Comparison of ENCODE assay signal across 1 cellular context in the genomic region with DNA sequence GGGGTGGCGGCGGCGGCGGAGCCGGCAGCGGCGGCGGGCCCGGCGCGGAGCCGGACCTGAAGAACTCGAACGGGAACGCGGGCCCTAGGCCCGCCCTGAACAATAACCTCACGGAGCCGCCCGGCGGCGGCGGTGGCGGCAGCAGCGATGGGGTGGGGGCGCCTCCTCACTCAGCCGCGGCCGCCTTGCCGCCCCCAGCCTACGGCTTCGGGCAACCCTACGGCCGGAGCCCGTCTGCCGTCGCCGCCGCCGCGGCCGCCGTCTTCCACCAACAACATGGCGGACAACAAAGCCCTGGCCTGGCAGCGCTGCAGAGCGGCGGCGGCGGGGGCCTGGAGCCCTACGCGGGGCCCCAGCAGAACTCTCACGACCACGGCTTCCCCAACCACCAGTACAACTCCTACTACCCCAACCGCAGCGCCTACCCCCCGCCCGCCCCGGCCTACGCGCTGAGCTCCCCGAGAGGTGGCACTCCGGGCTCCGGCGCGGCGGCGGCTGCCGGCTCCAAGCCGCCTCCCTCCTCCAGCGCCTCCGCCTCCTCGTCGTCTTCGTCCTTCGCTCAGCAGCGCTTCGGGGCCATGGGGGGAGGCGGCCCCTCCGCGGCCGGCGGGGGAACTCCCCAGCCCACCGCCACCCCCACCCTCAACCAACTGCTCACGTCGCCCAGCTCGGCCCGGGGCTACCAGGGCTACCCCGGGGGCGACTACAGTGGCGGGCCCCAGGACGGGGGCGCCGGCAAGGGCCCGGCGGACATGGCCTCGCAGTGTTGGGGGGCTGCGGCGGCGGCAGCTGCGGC.
TF ChIP-seq lines count a peak whose summit lies in the region.

No MANE protein-coding gene starts in this region.

TF ChIP-seq in K562, 482 proteins besides CTCF, POLR2A, EP300 and RAD21 (continues in another document):
- TF ChIP-seq, protein P1, sequence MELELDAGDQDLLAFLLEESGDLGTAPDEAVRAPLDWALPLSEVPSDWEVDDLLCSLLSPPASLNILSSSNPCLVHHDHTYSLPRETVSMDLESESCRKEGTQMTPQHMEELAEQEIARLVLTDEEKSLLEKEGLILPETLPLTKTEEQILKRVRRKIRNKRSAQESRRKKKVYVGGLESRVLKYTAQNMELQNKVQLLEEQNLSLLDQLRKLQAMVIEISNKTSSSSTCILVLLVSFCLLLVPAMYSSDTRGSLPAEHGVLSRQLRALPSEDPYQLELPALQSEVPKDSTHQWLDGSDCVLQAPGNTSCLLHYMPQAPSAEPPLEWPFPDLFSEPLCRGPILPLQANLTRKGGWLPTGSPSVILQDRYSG (tag; conservative IDR thresholded peaks at IDR 0.05; ENCODE audit: low read depth): no peak
- TF ChIP-seq ATF7 (IDR thresholded peaks at IDR 0.05): 0 out of 2 replicates have a peak, but pooled peaks have one; percentile 21
- TF ChIP-seq, protein P2, sequence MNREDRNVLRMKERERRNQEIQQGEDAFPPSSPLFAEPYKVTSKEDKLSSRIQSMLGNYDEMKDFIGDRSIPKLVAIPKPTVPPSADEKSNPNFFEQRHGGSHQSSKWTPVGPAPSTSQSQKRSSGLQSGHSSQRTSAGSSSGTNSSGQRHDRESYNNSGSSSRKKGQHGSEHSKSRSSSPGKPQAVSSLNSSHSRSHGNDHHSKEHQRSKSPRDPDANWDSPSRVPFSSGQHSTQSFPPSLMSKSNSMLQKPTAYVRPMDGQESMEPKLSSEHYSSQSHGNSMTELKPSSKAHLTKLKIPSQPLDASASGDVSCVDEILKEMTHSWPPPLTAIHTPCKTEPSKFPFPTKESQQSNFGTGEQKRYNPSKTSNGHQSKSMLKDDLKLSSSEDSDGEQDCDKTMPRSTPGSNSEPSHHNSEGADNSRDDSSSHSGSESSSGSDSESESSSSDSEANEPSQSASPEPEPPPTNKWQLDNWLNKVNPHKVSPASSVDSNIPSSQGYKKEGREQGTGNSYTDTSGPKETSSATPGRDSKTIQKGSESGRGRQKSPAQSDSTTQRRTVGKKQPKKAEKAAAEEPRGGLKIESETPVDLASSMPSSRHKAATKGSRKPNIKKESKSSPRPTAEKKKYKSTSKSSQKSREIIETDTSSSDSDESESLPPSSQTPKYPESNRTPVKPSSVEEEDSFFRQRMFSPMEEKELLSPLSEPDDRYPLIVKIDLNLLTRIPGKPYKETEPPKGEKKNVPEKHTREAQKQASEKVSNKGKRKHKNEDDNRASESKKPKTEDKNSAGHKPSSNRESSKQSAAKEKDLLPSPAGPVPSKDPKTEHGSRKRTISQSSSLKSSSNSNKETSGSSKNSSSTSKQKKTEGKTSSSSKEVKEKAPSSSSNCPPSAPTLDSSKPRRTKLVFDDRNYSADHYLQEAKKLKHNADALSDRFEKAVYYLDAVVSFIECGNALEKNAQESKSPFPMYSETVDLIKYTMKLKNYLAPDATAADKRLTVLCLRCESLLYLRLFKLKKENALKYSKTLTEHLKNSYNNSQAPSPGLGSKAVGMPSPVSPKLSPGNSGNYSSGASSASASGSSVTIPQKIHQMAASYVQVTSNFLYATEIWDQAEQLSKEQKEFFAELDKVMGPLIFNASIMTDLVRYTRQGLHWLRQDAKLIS (CRISPR knock-in tag; IDR thresholded peaks at IDR 0.05): peak; percentile 88
- TF ChIP-seq PTBP1 (IDR thresholded peaks at IDR 0.05; ENCODE audit: low read depth, low read length): no peak
- no peak for TF ChIP-seq PRMT5 (CRISPR knock-in tag; IDR thresholded peaks at IDR 0.05)
- TF ChIP-seq, protein P3, sequence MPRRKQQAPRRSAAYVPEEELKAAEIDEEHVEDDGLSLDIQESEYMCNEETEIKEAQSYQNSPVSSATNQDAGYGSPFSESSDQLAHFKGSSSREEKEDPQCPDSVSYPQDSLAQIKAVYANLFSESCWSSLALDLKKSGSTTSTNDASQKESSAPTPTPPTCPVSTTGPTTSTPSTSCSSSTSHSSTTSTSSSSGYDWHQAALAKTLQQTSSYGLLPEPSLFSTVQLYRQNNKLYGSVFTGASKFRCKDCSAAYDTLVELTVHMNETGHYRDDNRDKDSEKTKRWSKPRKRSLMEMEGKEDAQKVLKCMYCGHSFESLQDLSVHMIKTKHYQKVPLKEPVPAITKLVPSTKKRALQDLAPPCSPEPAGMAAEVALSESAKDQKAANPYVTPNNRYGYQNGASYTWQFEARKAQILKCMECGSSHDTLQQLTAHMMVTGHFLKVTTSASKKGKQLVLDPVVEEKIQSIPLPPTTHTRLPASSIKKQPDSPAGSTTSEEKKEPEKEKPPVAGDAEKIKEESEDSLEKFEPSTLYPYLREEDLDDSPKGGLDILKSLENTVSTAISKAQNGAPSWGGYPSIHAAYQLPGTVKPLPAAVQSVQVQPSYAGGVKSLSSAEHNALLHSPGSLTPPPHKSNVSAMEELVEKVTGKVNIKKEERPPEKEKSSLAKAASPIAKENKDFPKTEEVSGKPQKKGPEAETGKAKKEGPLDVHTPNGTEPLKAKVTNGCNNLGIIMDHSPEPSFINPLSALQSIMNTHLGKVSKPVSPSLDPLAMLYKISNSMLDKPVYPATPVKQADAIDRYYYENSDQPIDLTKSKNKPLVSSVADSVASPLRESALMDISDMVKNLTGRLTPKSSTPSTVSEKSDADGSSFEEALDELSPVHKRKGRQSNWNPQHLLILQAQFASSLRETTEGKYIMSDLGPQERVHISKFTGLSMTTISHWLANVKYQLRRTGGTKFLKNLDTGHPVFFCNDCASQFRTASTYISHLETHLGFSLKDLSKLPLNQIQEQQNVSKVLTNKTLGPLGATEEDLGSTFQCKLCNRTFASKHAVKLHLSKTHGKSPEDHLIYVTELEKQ (CRISPR knock-in tag; IDR thresholded peaks at IDR 0.05): no peak
- TF ChIP-seq, protein P4, sequence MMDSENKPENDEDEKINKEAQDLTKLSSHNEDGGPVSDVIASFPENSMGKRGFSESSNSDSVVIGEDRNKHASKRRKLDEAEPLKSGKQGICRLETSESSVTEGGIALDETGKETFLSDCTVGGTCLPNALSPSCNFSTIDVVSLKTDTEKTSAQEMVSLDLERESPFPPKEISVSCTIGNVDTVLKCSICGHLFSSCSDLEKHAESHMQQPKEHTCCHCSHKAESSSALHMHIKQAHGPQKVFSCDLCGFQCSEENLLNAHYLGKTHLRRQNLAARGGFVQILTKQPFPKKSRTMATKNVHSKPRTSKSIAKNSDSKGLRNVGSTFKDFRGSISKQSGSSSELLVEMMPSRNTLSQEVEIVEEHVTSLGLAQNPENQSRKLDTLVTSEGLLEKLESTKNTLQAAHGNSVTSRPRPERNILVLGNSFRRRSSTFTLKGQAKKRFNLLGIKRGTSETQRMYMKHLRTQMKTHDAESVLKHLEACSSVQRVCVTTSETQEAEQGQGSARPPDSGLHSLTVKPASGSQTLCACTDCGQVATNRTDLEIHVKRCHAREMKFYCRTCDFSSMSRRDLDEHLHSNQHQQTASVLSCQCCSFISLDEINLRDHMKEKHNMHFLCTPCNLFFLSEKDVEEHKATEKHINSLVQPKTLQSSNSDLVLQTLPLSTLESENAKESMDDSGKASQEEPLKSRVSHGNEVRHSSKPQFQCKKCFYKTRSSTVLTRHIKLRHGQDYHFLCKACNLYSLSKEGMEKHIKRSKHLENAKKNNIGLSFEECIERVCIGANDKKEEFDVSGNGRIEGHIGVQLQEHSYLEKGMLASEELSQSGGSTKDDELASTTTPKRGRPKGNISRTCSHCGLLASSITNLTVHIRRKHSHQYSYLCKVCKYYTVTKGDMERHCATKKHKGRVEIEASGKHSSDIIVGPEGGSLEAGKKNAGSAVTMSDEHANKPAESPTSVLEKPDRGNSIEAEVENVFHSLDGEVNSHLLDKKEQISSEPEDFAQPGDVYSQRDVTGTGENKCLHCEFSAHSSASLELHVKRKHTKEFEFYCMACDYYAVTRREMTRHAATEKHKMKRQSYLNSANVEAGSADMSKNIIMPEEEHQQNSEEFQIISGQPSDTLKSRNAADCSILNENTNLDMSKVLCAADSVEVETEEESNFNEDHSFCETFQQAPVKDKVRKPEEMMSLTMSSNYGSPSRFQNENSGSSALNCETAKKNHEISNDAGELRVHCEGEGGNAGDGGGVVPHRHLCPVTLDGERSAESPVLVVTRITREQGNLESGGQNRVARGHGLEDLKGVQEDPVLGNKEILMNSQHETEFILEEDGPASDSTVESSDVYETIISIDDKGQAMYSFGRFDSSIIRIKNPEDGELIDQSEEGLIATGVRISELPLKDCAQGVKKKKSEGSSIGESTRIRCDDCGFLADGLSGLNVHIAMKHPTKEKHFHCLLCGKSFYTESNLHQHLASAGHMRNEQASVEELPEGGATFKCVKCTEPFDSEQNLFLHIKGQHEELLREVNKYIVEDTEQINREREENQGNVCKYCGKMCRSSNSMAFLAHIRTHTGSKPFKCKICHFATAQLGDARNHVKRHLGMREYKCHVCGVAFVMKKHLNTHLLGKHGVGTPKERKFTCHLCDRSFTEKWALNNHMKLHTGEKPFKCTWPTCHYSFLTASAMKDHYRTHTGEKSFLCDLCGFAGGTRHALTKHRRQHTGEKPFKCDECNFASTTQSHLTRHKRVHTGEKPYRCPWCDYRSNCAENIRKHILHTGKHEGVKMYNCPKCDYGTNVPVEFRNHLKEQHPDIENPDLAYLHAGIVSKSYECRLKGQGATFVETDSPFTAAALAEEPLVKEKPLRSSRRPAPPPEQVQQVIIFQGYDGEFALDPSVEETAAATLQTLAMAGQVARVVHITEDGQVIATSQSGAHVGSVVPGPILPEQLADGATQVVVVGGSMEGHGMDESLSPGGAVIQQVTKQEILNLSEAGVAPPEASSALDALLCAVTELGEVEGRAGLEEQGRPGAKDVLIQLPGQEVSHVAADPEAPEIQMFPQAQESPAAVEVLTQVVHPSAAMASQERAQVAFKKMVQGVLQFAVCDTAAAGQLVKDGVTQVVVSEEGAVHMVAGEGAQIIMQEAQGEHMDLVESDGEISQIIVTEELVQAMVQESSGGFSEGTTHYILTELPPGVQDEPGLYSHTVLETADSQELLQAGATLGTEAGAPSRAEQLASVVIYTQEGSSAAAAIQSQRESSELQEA (IDR thresholded peaks at IDR 0.05; ENCODE audit: low read depth): no peak
- TF ChIP-seq ZNF561 (CRISPR knock-in tag; conservative IDR thresholded peaks at IDR 0.05): no peak
- TF ChIP-seq MTA3 (IDR thresholded peaks at IDR 0.05; ENCODE audit: borderline replicate concordance): 0 out of 2 replicates have a peak, but pooled peaks have one; percentile 60
- TF ChIP-seq KLF10 (CRISPR knock-in tag; IDR thresholded peaks at IDR 0.05): no peak
- no peak for TF ChIP-seq KDM1A (IDR thresholded peaks at IDR 0.05)
- no peak for TF ChIP-seq PHF21A (IDR thresholded peaks at IDR 0.05; ENCODE audit: borderline replicate concordance, low read depth)
- peak; percentile 45; the same call in 1 of the 2 replicates for TF ChIP-seq STAG1 (CRISPR knock-in tag; IDR thresholded peaks at IDR 0.05; ENCODE audit: borderline replicate concordance)
- TF ChIP-seq BCOR (IDR thresholded peaks at IDR 0.05): no peak
- TF ChIP-seq, protein P5, sequence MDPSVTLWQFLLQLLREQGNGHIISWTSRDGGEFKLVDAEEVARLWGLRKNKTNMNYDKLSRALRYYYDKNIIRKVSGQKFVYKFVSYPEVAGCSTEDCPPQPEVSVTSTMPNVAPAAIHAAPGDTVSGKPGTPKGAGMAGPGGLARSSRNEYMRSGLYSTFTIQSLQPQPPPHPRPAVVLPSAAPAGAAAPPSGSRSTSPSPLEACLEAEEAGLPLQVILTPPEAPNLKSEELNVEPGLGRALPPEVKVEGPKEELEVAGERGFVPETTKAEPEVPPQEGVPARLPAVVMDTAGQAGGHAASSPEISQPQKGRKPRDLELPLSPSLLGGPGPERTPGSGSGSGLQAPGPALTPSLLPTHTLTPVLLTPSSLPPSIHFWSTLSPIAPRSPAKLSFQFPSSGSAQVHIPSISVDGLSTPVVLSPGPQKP (CRISPR knock-in tag; IDR thresholded peaks at IDR 0.05): no peak
- 0 out of 2 replicates have a peak, but pooled peaks have one; percentile 26 for TF ChIP-seq ELF4 (CRISPR knock-in tag; IDR thresholded peaks at IDR 0.05)
- TF ChIP-seq ZNF134 (CRISPR knock-in tag; conservative IDR thresholded peaks at IDR 0.05): no peak
- no peak for TF ChIP-seq HIVEP1 (CRISPR knock-in tag; IDR thresholded peaks at IDR 0.05)
- TF ChIP-seq GATAD2A (IDR thresholded peaks at IDR 0.05): no peak
- TF ChIP-seq, protein P6, sequence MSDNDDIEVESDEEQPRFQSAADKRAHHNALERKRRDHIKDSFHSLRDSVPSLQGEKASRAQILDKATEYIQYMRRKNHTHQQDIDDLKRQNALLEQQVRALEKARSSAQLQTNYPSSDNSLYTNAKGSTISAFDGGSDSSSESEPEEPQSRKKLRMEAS (CRISPR knock-in tag; IDR thresholded peaks at IDR 0.05): no peak
- peak; percentile 60 to 90 (median 81) for TF ChIP-seq YY1 (IDR thresholded peaks at IDR 0.05; ENCODE audit: borderline replicate concordance in 1 of 3, control insufficient read depth in 1 of 3, extremely low read depth in 1 of 3, insufficient read depth in 3 of 3, insufficient read length in 1 of 3, insufficient replicate concordance in 2 of 3, low read depth in 1 of 3, low read length in 2 of 3)
- no peak for TF ChIP-seq GTF2E2 (tag; IDR thresholded peaks at IDR 0.05)
- TF ChIP-seq ZNF143 (CRISPR knock-in tag; IDR thresholded peaks at IDR 0.05): no peak
- TF ChIP-seq, protein P7, sequence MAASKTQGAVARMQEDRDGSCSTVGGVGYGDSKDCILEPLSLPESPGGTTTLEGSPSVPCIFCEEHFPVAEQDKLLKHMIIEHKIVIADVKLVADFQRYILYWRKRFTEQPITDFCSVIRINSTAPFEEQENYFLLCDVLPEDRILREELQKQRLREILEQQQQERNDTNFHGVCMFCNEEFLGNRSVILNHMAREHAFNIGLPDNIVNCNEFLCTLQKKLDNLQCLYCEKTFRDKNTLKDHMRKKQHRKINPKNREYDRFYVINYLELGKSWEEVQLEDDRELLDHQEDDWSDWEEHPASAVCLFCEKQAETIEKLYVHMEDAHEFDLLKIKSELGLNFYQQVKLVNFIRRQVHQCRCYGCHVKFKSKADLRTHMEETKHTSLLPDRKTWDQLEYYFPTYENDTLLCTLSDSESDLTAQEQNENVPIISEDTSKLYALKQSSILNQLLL (CRISPR knock-in tag; IDR thresholded peaks at IDR 0.05; ENCODE audit: borderline replicate concordance): no peak
- TF ChIP-seq WHSC1 (IDR thresholded peaks at IDR 0.05; ENCODE audit: low read length): no peak
- TF ChIP-seq NR3C1 (CRISPR knock-in tag; IDR thresholded peaks at IDR 0.05): no peak
- TF ChIP-seq SAFB (IDR thresholded peaks at IDR 0.05; ENCODE audit: borderline replicate concordance, low read depth, low read length): no peak
- no peak for TF ChIP-seq GABPA (tag; conservative IDR thresholded peaks at IDR 0.05; ENCODE audit: low read depth)
- TF ChIP-seq, protein P8, sequence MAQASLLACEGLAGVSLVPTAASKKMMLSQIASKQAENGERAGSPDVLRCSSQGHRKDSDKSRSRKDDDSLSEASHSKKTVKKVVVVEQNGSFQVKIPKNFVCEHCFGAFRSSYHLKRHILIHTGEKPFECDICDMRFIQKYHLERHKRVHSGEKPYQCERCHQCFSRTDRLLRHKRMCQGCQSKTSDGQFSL (CRISPR knock-in tag; IDR thresholded peaks at IDR 0.05): peak; percentile 42; the same call in 1 of the 2 replicates
- TF ChIP-seq, protein P8 (tag; IDR thresholded peaks at IDR 0.05): no peak; a peak in 1 of 4 replicates
- TF ChIP-seq ZNF224 (CRISPR knock-in tag; IDR thresholded peaks at IDR 0.05): peak; percentile 50; the same call in 1 of the 2 replicates
- no peak for TF ChIP-seq MXI1 (IDR thresholded peaks at IDR 0.05; ENCODE audit: low read depth, low read length)
